14 cellular contexts compared by ENCODE assay signal in the genomic region with DNA sequence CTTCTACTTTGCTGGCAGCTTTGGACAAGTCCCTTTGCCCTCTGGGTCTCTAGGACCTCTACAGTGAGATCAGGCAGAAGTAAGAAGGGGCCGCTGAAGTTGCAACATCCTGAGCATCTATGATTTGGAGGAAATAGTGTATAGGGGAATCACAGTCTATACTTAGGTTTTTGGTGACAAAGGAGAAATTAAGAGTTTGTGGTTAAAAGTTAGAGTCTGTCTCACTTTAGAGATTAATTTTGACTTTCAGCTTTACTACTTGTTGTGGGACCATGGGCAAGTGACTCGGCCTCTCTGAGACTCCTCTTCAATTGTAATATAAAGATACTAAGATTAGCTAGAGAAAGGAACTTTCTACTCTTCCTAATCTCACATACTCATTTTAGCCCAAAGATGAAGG. TPM values are rescaled to one million over a fixed set of nuclear protein-coding genes. Genes with fewer than 3 reads are reported as not detected.
DNase-seq lines count a peak whose midpoint lies in the region; ATAC-seq lines count a peak whose summit lies in the region.
"Had no signal": no experiment of that assay in that cellular context is flagged by ENCODE, and none has a peak within 500 bp of the region (broad histone marks: within the 10 kb centered on the region; RNA-seq: fewer than 3 reads in every experiment).

No MANE protein-coding gene starts in this region.

- peak overlapping the region in 6 of 11 experiments; percentile 3 to 53 (median 13); a peak in 10 of 22 replicates for H3K4me2 ChIP-seq in BLaER1 treated with 17β-estradiol and CSF1 and Interleukin-3, amounts not matched to agents 10 nM and 100 nM
- H3K4me2 ChIP-seq: GM23338 had no signal

- no peak overlapping the region for H3K4me3 ChIP-seq in BLaER1 treated with 17β-estradiol and CSF1 and Interleukin-3, amounts not matched to agents 10 nM and 100 nM
- H3K4me3 ChIP-seq: GM23338 had no signal

- no peaks in the 10 kb centered on the region for H3K36me3 ChIP-seq in BLaER1 treated with 17β-estradiol and CSF1 and Interleukin-3, amounts not matched to agents 10 nM and 100 nM
- H3K36me3 ChIP-seq: BE2C had no signal

- CTCF ChIA-PET in activated CD4-positive, alpha-beta T cell treated with anti-CD3 and anti-CD28 coated beads for 36 hours (lab: Charles Lee), result interaction anchor here (0.7 to 3.2 kb wide), 6 partner anchors 16 to 206 kb away, joined by 3 to 21 read pairs (median 4); no protein-coding TSS in a partner anchor

- intact Hi-C loops in activated CD4-positive, alpha-beta T cell treated with anti-CD3 and anti-CD28 coated beads for 36 hours (cut with DNase I, micrococcal nuclease), result loop anchor here in 1 of 2 experiments (5.0 kb wide), 1 partner anchor 1103 kb away; no protein-coding TSS in a partner anchor

- H3K27ac ChIP-seq in BLaER1 treated with 17β-estradiol and CSF1 and Interleukin-3, amounts not matched to agents 10 nM and 100 nM, result no peak overlapping the region
- H3K27ac ChIP-seq: C4-2B had no signal

- POLR2A ChIA-PET in activated CD4-positive, alpha-beta T cell treated with anti-CD3 and anti-CD28 coated beads for 36 hours (lab: Charles Lee), result no interaction called here

- peaks cover 0 to 10% (median 0%) of the 10 kb centered on the region in 11 experiments; a peak in 3 of 22 replicates for H3K9me3 ChIP-seq in BLaER1 treated with 17β-estradiol and CSF1 and Interleukin-3, amounts not matched to agents 10 nM and 100 nM (replicated peaks in 1 of 11)
- H3K9me3 ChIP-seq: BE2C, Caco-2 had no signal

- no peaks in the 10 kb centered on the region for H3K9me3 Mint-ChIP-seq in activated CD4-positive, alpha-beta T cell treated with anti-CD3 and anti-CD28 coated beads for 36 hours (ENCODE audit: low read depth)
- H3K9me3 Mint-ChIP-seq in stimulated activated effector memory CD8-positive, alpha-beta T cell treated with anti-CD3 and anti-CD28 coated beads, Interleukin-12 subunit alpha, Interleukin-12 subunit beta, amount 100 ng/mL, for 72 hours, result no peaks in the 10 kb centered on the region
- H3K9me3 Mint-ChIP-seq: CD4-positive, alpha-beta T cell; GM23338 had no signal

- no peak overlapping the region for H3K9ac ChIP-seq in BLaER1 treated with 17β-estradiol and CSF1 and Interleukin-3, amounts not matched to agents 10 nM and 100 nM

- H3K27ac Mint-ChIP-seq in activated CD4-positive, alpha-beta T cell treated with anti-CD3 and anti-CD28 coated beads for 36 hours, result no peak overlapping the region
- H3K27ac Mint-ChIP-seq in stimulated activated effector memory CD8-positive, alpha-beta T cell treated with anti-CD3 and anti-CD28 coated beads, Interleukin-12 subunit alpha, Interleukin-12 subunit beta, amount 100 ng/mL, for 72 hours, result no peak overlapping the region
- H3K27ac Mint-ChIP-seq: CD4-positive, alpha-beta T cell; GM23338 had no signal

- peak; percentile 42 for ATAC-seq in activated CD4-positive, alpha-beta T cell treated with anti-CD3 and anti-CD28 coated beads for 36 hours
- peak; percentile 20 for ATAC-seq in stimulated activated effector memory CD8-positive, alpha-beta T cell treated with anti-CD3 and anti-CD28 coated beads, Interleukin-12 subunit alpha, Interleukin-12 subunit beta, amount 100 ng/mL, for 72 hours
- ATAC-seq: GM23338 had no signal

- H4K20me1 ChIP-seq in BLaER1 treated with 17β-estradiol and CSF1 and Interleukin-3, amounts not matched to agents 10 nM and 100 nM, result peaks cover 0 to 48% (median 6%) of the 10 kb centered on the region in 11 experiments; a peak in 13 of 22 replicates

- H3K27me3 Mint-ChIP-seq in activated CD4-positive, alpha-beta T cell treated with anti-CD3 and anti-CD28 coated beads for 36 hours, result peaks cover 69% of the 10 kb centered on the region

- no peak overlapping the region for H3K4me3 Mint-ChIP-seq in activated CD4-positive, alpha-beta T cell treated with anti-CD3 and anti-CD28 coated beads for 36 hours
- no peak overlapping the region for H3K4me3 Mint-ChIP-seq in stimulated activated effector memory CD8-positive, alpha-beta T cell treated with anti-CD3 and anti-CD28 coated beads, Interleukin-12 subunit alpha, Interleukin-12 subunit beta, amount 100 ng/mL, for 72 hours
- H3K4me3 Mint-ChIP-seq: CD4-positive, alpha-beta T cell; GM23338 had no signal

- H3K27me3 ChIP-seq in BLaER1 treated with 17β-estradiol and CSF1 and Interleukin-3, amounts not matched to agents 10 nM and 100 nM, result peaks cover 66 to 98% (median 81%) of the 10 kb centered on the region in 11 experiments

- H3K4me1 Mint-ChIP-seq in activated CD4-positive, alpha-beta T cell treated with anti-CD3 and anti-CD28 coated beads for 36 hours, result peaks cover 15% of the 10 kb centered on the region
- peaks cover 12% of the 10 kb centered on the region for H3K4me1 Mint-ChIP-seq in stimulated activated effector memory CD8-positive, alpha-beta T cell treated with anti-CD3 and anti-CD28 coated beads, Interleukin-12 subunit alpha, Interleukin-12 subunit beta, amount 100 ng/mL, for 72 hours
- H3K4me1 Mint-ChIP-seq: GM23338 had no signal

- peaks cover 13 to 29% (median 19%) of the 10 kb centered on the region in 10 experiments for H3K4me1 ChIP-seq in BLaER1 treated with 17β-estradiol and CSF1 and Interleukin-3, amounts not matched to agents 10 nM and 100 nM
- H3K4me1 ChIP-seq: BE2C, Caco-2 had no signal

- DNase-seq in activated CD4-positive, alpha-beta T cell treated with anti-CD3 and anti-CD28 coated beads for 36 hours, result no peak
- no peak for DNase-seq in activated CD4-positive, alpha-beta T cell treated with anti-CD3 and anti-CD28 coated beads for 4 hours
- peak; percentile 51 for DNase-seq in NOMO-1 treated with DMSO at 0.1 percent for 48 hours (lab: John Stamatoyannopoulos, UW; ENCODE audit: unreplicated experiment)
- DNase-seq in stimulated activated effector memory CD8-positive, alpha-beta T cell treated with anti-CD3 and anti-CD28 coated beads, Interleukin-12 subunit alpha, Interleukin-12 subunit beta, amount 100 ng/mL, for 72 hours (ENCODE audit: low spot score in 2 of 2), result no peak
- DNase-seq in stimulated activated CD8-positive, alpha-beta memory T cell treated with anti-CD3 and anti-CD28 coated beads, Interleukin-4, amount 100 ng/mL, for 48 hours, result no peak
- DNase-seq: BE2C; Caco-2; CD4-positive, alpha-beta T cell; HCEC 1CT had no signal

- no peaks in the 10 kb centered on the region for H3K36me3 Mint-ChIP-seq in activated CD4-positive, alpha-beta T cell treated with anti-CD3 and anti-CD28 coated beads for 36 hours (ENCODE audit: low read depth)
- H3K36me3 Mint-ChIP-seq in stimulated activated effector memory CD8-positive, alpha-beta T cell treated with anti-CD3 and anti-CD28 coated beads, Interleukin-12 subunit alpha, Interleukin-12 subunit beta, amount 100 ng/mL, for 72 hours, result peaks cover 9% of the 10 kb centered on the region

RNA-seq across cellular contexts. Expression of gene LMX1A, which starts 33.1 kb away (rescaled TPM):
- not detected for total RNA-seq in activated CD4-positive, alpha-beta T cell treated with anti-CD3 and anti-CD28 coated beads for 36 hours
- total RNA-seq: A172; Caco-2; CD4-positive, alpha-beta T cell; GM23338; HT-29 had no signal

RNA-seq across cellular contexts. Expression of gene RXRG, which starts 55.3 kb away (rescaled TPM):
- under 1 TPM in 1 of 2 experiments, not detected in 1; 0.16 TPM for total RNA-seq in activated CD4-positive, alpha-beta T cell treated with anti-CD3 and anti-CD28 coated beads for 36 hours
- total RNA-seq: A172; Caco-2; CD4-positive, alpha-beta T cell; GM23338; HT-29 had no signal
